Comparison of ENCODE assay signal across 19 cellular contexts in genomic region chr10:75265856-75266255, GRCh38.
"Had no signal": no experiment of that assay in that cellular context is flagged by ENCODE, and none has a peak within 500 bp of the region (broad histone marks: within the 10 kb centered on the region; RNA-seq: fewer than 3 reads in every experiment).

No MANE protein-coding gene starts in this region.

- H3K9me3 ChIP-seq: lower lobe of right lung, neutrophil, psoas muscle, right lobe of liver, suprapubic skin, thyroid gland had no signal

- H3K27ac ChIP-seq: left ventricle myocardium inferior, lower lobe of right lung, neutrophil, psoas muscle, right lobe of liver, suprapubic skin, thyroid gland had no signal

- H3K36me3 ChIP-seq: left ventricle myocardium inferior, lower lobe of right lung, neutrophil, right lobe of liver, suprapubic skin, thyroid gland had no signal

- H3K27me3 ChIP-seq: neutrophil, right lobe of liver, suprapubic skin, thyroid gland had no signal

- H3K4me1 ChIP-seq: lower lobe of right lung, psoas muscle, right lobe of liver had no signal

- FAIRE-seq: colon, islet of Langerhans, urothelium cell line had no signal

- H3K4me3 ChIP-seq: left ventricle myocardium inferior, lower lobe of right lung, psoas muscle, right lobe of liver, suprapubic skin, thyroid gland had no signal

- ATAC-seq: effector memory CD8-positive, alpha-beta T cell; lower lobe of right lung; psoas muscle; right lobe of liver; stimulated activated naive CD8-positive, alpha-beta T cell treated with anti-CD3 and anti-CD28 coated beads, Interleukin-15, Interleukin-2, amounts not matched to agents 100 U/mL and 50 U/mL, for 24 hours had no signal

- DNase-seq: effector memory CD8-positive, alpha-beta T cell; foreskin melanocyte; head of caudate nucleus; hypothalamus; left ventricle myocardium inferior; lower lobe of right lung; midbrain; psoas muscle; retina; right lobe of liver; stimulated activated CD4-positive, alpha-beta T cell treated with anti-CD3 and anti-CD28 coated beads, Interleukin-4, amount 100 ng/mL, for 1 hour; stimulated activated CD8-positive, alpha-beta memory T cell treated with anti-CD3 and anti-CD28 coated beads, Interleukin-4, amount 100 ng/mL, for 48 hours; stimulated activated naive CD8-positive, alpha-beta T cell treated with anti-CD3 and anti-CD28 coated beads, Interleukin-15, Interleukin-2, amounts not matched to agents 100 U/mL and 50 U/mL, for 24 hours; thyroid gland had no signal
